Comparison of ENCODE assay signal across 9 cellular contexts in genomic region chr19:3863648-3864047, GRCh38. TPM values are rescaled to one million over a fixed set of nuclear protein-coding genes. Genes with fewer than 3 reads are reported as not detected.
"Had no signal": no experiment of that assay in that cellular context is flagged by ENCODE, and none has a peak within 500 bp of the region (broad histone marks: within the 10 kb centered on the region; RNA-seq: fewer than 3 reads in every experiment).

No MANE protein-coding gene starts in this region.

- H2AFZ ChIP-seq: GM23248 had no signal

- H3K27ac ChIP-seq: GM23248 had no signal

- DNase-seq: GM23248, GOT3, H9, HCEC 1CT, KG1 had no signal

- H3K9me3 Mint-ChIP-seq: H9, IgD-negative memory B cell had no signal

- H3K9ac ChIP-seq: GM23248 had no signal

- H3K36me3 Mint-ChIP-seq: IgD-negative memory B cell had no signal

- H3K4me3 ChIP-seq: GM23248 had no signal

- FAIRE-seq: H54, HTR-8/SVneo had no signal

- H3K4me3 Mint-ChIP-seq: H9, IgD-negative memory B cell had no signal

- H3K27ac Mint-ChIP-seq: IgD-negative memory B cell had no signal

RNA-seq across cellular contexts. Expression of gene ZFR2, which starts 5.2 kb away (rescaled TPM):
- total RNA-seq: GM23248, HT-29 had no signal
- polyA plus RNA-seq: GM23248 had no signal

RNA-seq across cellular contexts. Expression of gene ATCAY, which starts 16.8 kb away (rescaled TPM):
- total RNA-seq: GM23248, HT-29 had no signal
- polyA plus RNA-seq: GM23248, IgD-negative memory B cell had no signal
